Comparison of ENCODE assay signal across 16 cellular contexts in the genomic region with DNA sequence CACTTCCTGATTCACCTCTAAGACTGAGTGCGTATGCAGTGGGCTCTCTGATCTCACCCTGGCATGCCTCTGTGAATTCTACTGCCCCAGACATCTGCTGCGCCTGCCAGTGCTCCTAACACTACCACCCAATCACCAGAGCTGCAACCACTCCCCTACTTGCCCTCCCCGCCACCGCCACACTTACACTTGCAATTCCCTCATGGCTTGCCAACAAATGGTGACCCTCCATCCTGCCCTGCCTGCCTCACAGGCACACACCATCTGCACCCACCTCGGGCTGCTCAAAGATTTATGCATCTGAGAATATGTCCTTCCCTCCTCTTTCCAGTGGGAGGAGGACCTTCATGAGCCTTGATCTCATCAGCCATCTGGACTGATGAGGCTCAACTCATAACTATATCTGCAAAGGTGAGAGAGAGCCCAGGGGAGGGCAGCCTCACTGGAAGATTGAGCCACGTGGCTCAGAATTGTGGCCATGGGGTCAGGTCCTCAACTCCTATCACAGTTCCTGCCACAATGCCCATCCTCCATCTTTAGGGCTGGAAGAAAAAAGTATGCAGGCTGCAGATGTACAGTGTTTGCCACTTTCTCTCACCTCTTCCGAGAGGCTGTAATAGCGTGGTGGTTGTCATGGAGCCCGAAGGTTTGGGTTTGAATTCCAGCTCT.
DNase-seq lines count a peak whose midpoint lies in the region; ATAC-seq and TF ChIP-seq lines count a peak whose summit lies in the region.
"Had no signal": no experiment of that assay in that cellular context is flagged by ENCODE, and none has a peak within 500 bp of the region (broad histone marks: within the 10 kb centered on the region; RNA-seq: fewer than 3 reads in every experiment).

No MANE protein-coding gene starts in this region.

- no peaks in the 10 kb centered on the region for H3K36me3 Mint-ChIP-seq in glutamatergic neuron (ENCODE audit: unreplicated experiment)
- H3K36me3 Mint-ChIP-seq in CD14-positive monocyte = no peaks in the 10 kb centered on the region

- no peak for ATAC-seq in GM21619 (IDR thresholded peaks at IDR 0.05; ENCODE audit: unreplicated experiment)

- peak; percentile 97 for DNase-seq in DMS 273 (lab: John Stamatoyannopoulos, UW; ENCODE audit: unreplicated experiment)
- DNase-seq in NCI-H1694 treated with DMSO at 0.1 percent for 48 hours (lab: John Stamatoyannopoulos, UW) = peak; percentile 93
- DNase-seq in NCI-H69 (lab: John Stamatoyannopoulos, UW) = peak; percentile 77
- DNase-seq in glutamatergic neuron = peak; percentile 36
- DNase-seq in CD14-positive monocyte (ENCODE audit: low spot score) = no peak
- no peak for DNase-seq in NCI-H345 (lab: John Stamatoyannopoulos, UW)
- DNase-seq: CD4-positive, alpha-beta T cell; COR-L47; GDM1; KG1; NCI-H187 treated with DMSO at 0.1 percent for 48 hours; NCI-H2107; SIG-M5; SK-N-SH; T-helper 2 cell had no signal

- peaks cover 4% of the 10 kb centered on the region for H3K9me3 Mint-ChIP-seq in glutamatergic neuron (ENCODE audit: unreplicated experiment)
- H3K9me3 Mint-ChIP-seq in CD14-positive monocyte = peaks cover 1 to 6% (median 4%) of the 10 kb centered on the region in 7 donors
- H3K9me3 Mint-ChIP-seq: CD4-positive, alpha-beta T cell had no signal

- TF ChIP-seq CTCF in glutamatergic neuron (IDR thresholded peaks at IDR 0.05; ENCODE audit: partially characterized antibody, unreplicated experiment) (no peak), CD14-positive monocyte (IDR thresholded peaks at IDR 0.05) (no peak)

- H3K4me1 Mint-ChIP-seq in glutamatergic neuron (ENCODE audit: low read depth, unreplicated experiment) (peaks cover 6% of the 10 kb centered on the region), CD14-positive monocyte (no peaks in the 10 kb centered on the region)

- intact Hi-C loops in CD14-positive monocyte (cut with micrococcal nuclease) = no loop called here

- H3K27me3 Mint-ChIP-seq in glutamatergic neuron (ENCODE audit: unreplicated experiment) (peaks cover 3% of the 10 kb centered on the region), CD14-positive monocyte (ENCODE audit: low read depth in 3 of 3) (peaks cover 4 to 15% (median 5%) of the 10 kb centered on the region in 3 donors)

- H3K27ac Mint-ChIP-seq in glutamatergic neuron (ENCODE audit: unreplicated experiment) = peak overlapping the region; percentile 23
- H3K27ac Mint-ChIP-seq in CD14-positive monocyte = no peak overlapping the region
- H3K27ac Mint-ChIP-seq: CD4-positive, alpha-beta T cell had no signal

- H3K4me3 Mint-ChIP-seq in glutamatergic neuron (ENCODE audit: unreplicated experiment) (no peak overlapping the region), CD14-positive monocyte (no peak overlapping the region)
- H3K4me3 Mint-ChIP-seq: CD4-positive, alpha-beta T cell had no signal

Comparison
In these comparisons a context has a peak if more than half of its experiments do, and no peak if none do; other contexts are left out.
1. DNase-seq: peak in DMS 273 (single experiment), NCI-H1694 treated with DMSO at 0.1 percent for 48 hours (single experiment), NCI-H69 (single experiment) and glutamatergic neuron (single experiment); none in CD14-positive monocyte (single experiment) and NCI-H345 (single experiment).